ENCODE assay signal across 17 cellular contexts in the genomic region with DNA sequence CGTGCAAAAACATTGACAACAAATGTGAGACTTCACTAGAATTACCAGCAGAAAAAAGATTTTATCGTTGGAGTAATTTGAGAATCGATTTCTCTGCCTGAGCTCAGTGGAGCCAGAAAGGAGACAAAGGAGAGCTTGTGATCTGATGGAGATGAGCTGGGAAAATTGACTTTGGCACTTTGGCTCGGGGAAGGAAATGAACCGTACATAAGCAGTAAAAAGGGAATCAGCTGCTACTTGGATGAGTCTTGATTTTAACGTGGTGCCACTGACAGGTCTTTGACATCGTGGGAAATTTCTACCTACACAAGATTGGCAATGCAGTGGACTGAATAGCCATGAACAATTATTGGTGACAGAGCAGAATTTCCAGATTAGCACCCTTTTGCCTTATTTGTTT.
"Had no signal": no experiment of that assay in that cellular context is flagged by ENCODE, and none has a peak within 500 bp of the region (broad histone marks: within the 10 kb centered on the region; RNA-seq: fewer than 3 reads in every experiment).

No MANE protein-coding gene starts in this region.

- ATAC-seq: activated CD4-positive, CD25-positive, alpha-beta regulatory T cell treated with anti-CD3 and anti-CD28 coated beads, Interleukin-2, amount 50 U/mL, for 24 hours; foreskin keratinocyte; stimulated activated effector memory CD8-positive, alpha-beta T cell treated with anti-CD3 and anti-CD28 coated beads, Interleukin-12 subunit alpha, Interleukin-12 subunit beta, amount 100 ng/mL, for 72 hours had no signal

- H3K27me3 ChIP-seq: brain microvascular endothelial cell, foreskin keratinocyte, neural progenitor cell had no signal

- H3K4me1 Mint-ChIP-seq: central memory CD8-positive, alpha-beta T cell; immature natural killer cell had no signal

- H3K4me3 Mint-ChIP-seq: activated naive CD8-positive, alpha-beta T cell treated with anti-CD3 and anti-CD28 coated beads, Interleukin-2, amount 10 ng/mL, durations not matched to agents 7 days and 5 days; activated T-helper 1 cell treated with anti-CD3 and anti-CD28 coated beads, Interleukin-12 subunit alpha, Interleukin-12 subunit beta, Interleukin-2, Interleukin-4 antibody, amounts not matched to agents 30 ng/mL and 10 ng/mL and 1 ng/mL, durations not matched to agents 14 hours and 24 hours and 36 hours; central memory CD8-positive, alpha-beta T cell; immature natural killer cell; neural progenitor cell; stimulated activated effector memory CD8-positive, alpha-beta T cell treated with anti-CD3 and anti-CD28 coated beads, Interleukin-12 subunit alpha, Interleukin-12 subunit beta, amount 100 ng/mL, for 72 hours had no signal

- DNase-seq: activated CD4-positive, alpha-beta T cell treated with anti-CD3 and anti-CD28 coated beads, Interleukin-2, amount 50 U/mL, for 1 hour; activated naive CD4-positive, alpha-beta T cell; activated naive CD8-positive, alpha-beta T cell treated with anti-CD3 and anti-CD28 coated beads, Interleukin-2, amount 10 ng/mL, durations not matched to agents 7 days and 5 days; brain microvascular endothelial cell; cortex of kidney; effector CD4-positive, alpha-beta T cell; foreskin keratinocyte; head of caudate nucleus; immature natural killer cell; stimulated activated CD4-positive, alpha-beta T cell treated with anti-CD3 and anti-CD28 coated beads, Interleukin-12 subunit alpha, Interleukin-12 subunit beta, amount 100 ng/mL, for 4 hours; stimulated activated CD4-positive, alpha-beta T cell treated with anti-CD3 and anti-CD28 coated beads, Interleukin-2, amount 100 ng/mL, for 24 hours had no signal

- H3K36me3 Mint-ChIP-seq: activated naive CD8-positive, alpha-beta T cell treated with anti-CD3 and anti-CD28 coated beads, Interleukin-2, amount 10 ng/mL, durations not matched to agents 7 days and 5 days; immature natural killer cell; neural progenitor cell; stimulated activated effector memory CD8-positive, alpha-beta T cell treated with anti-CD3 and anti-CD28 coated beads, Interleukin-12 subunit alpha, Interleukin-12 subunit beta, amount 100 ng/mL, for 72 hours had no signal

- H3K4me3 ChIP-seq: neural progenitor cell, thoracic aorta had no signal

- H3K4me1 ChIP-seq: foreskin keratinocyte had no signal

- H3K9me3 ChIP-seq: thoracic aorta had no signal

- H3K36me3 ChIP-seq: brain microvascular endothelial cell, neural progenitor cell, thoracic aorta had no signal

- H3K27ac Mint-ChIP-seq: activated naive CD8-positive, alpha-beta T cell treated with anti-CD3 and anti-CD28 coated beads, Interleukin-2, amount 10 ng/mL, durations not matched to agents 7 days and 5 days; activated T-helper 1 cell treated with anti-CD3 and anti-CD28 coated beads, Interleukin-12 subunit alpha, Interleukin-12 subunit beta, Interleukin-2, Interleukin-4 antibody, amounts not matched to agents 30 ng/mL and 10 ng/mL and 1 ng/mL, durations not matched to agents 14 hours and 24 hours and 36 hours; immature natural killer cell; neural progenitor cell; stimulated activated effector memory CD8-positive, alpha-beta T cell treated with anti-CD3 and anti-CD28 coated beads, Interleukin-12 subunit alpha, Interleukin-12 subunit beta, amount 100 ng/mL, for 72 hours had no signal

- H3K27ac ChIP-seq: brain microvascular endothelial cell, foreskin keratinocyte, neural progenitor cell, thoracic aorta had no signal
